Comparison of ENCODE assay signal across 8 cellular contexts in the genomic region with DNA sequence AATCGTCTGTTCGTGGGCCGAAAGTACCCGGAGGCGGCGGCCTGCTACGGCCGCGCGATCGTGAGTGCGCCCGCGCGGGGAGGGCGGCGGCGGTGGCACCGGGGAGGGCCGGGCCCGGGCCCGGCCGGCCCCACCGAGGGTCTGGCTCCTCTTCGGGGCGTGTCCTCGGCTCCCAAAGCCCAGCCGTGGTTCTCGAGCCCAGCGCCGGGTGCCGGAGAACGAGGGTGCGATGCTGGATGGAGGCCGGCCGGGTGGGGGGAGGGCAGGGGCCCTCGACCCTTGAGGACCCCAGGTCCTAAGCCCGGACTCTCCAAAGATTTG. TPM values are rescaled to one million over a fixed set of nuclear protein-coding genes. Genes with fewer than 3 reads are reported as not detected.
A peak's percentile ranks its signal among the peaks of the same experiment; 100 is the strongest.
DNase-seq lines count a peak whose midpoint lies in the region; ATAC-seq and TF ChIP-seq lines count a peak whose summit lies in the region.

No MANE protein-coding gene starts in this region.

- DNase-seq in dorsolateral prefrontal cortex (no peak), nephron progenitor cell (no peak), NCI-H2107 treated with DMSO at 0.1 percent for 48 hours (lab: John Stamatoyannopoulos, UW; ENCODE audit: unreplicated experiment) (no peak), NCI-H2227 treated with DMSO at 0.1 percent for 48 hours (lab: John Stamatoyannopoulos, UW) (no peak)

- peaks cover under 1 to 11% (median 2%) of the 10 kb centered on the region in 11 experiments; a peak in 20 of 22 replicates for H3K27me3 ChIP-seq in BLaER1 treated with 17β-estradiol and CSF1 and Interleukin-3, amounts not matched to agents 10 nM and 100 nM
- H3K27me3 ChIP-seq in KMS-11 (ENCODE audit: insufficient read depth, low read depth): no peaks in the 10 kb centered on the region
- no peaks in the 10 kb centered on the region for H3K27me3 ChIP-seq in dorsolateral prefrontal cortex

- H4K20me1 ChIP-seq in BLaER1 treated with 17β-estradiol and CSF1 and Interleukin-3, amounts not matched to agents 10 nM and 100 nM: peaks cover 26 to 78% (median 56%) of the 10 kb centered on the region in 11 experiments; a peak in 21 of 22 replicates
- no peaks in the 10 kb centered on the region for H4K20me1 ChIP-seq in KMS-11 (ENCODE audit: insufficient read depth)

- peaks cover 23 to 34% (median 27%) of the 10 kb centered on the region in 11 experiments for H3K36me3 ChIP-seq in BLaER1 treated with 17β-estradiol and CSF1 and Interleukin-3, amounts not matched to agents 10 nM and 100 nM
- H3K36me3 ChIP-seq in KMS-11 (ENCODE audit: insufficient read depth): no peaks in the 10 kb centered on the region; the same call in 1 of the 2 replicates

- H2AFZ ChIP-seq in KMS-11 (ENCODE audit: low read depth): peak overlapping the region; percentile 69

- peak overlapping the region; percentile 95 to 99 (median 99) for H3K4me2 ChIP-seq in BLaER1 treated with 17β-estradiol and CSF1 and Interleukin-3, amounts not matched to agents 10 nM and 100 nM
- H3K4me2 ChIP-seq in KMS-11: peak overlapping the region; percentile 91

- peaks cover 35% of the 10 kb centered on the region for H3K4me1 Mint-ChIP-seq in nephron progenitor cell

- H3K9ac ChIP-seq in BLaER1 treated with 17β-estradiol and CSF1 and Interleukin-3, amounts not matched to agents 10 nM and 100 nM: peak overlapping the region; percentile 87 to 96 (median 91)
- H3K9ac ChIP-seq in KMS-11: peak overlapping the region; percentile 55; the same call in 1 of the 2 replicates

- H3K79me2 ChIP-seq in KMS-11 (ENCODE audit: insufficient read depth, low read depth): peaks cover 18% of the 10 kb centered on the region

- peak overlapping the region; percentile 86 for H3K4me3 Mint-ChIP-seq in nephron progenitor cell

- H3K27ac ChIP-seq in BLaER1 treated with 17β-estradiol and CSF1 and Interleukin-3, amounts not matched to agents 10 nM and 100 nM: peak overlapping the region; percentile 69 to 91 (median 82)
- peak overlapping the region; percentile 44; the same call in 1 of the 2 replicates for H3K27ac ChIP-seq in KMS-11
- H3K27ac ChIP-seq in dorsolateral prefrontal cortex: peak overlapping the region in 54 of 59 donors; percentile 15 to 99 (median 96)

- intact Hi-C loops in dorsolateral prefrontal cortex (cut with DNase I): loop anchor here (10.0 kb wide), 2 partner anchors 624 to 744 kb away; a partner anchor contains a TSS

- H3K27me3 Mint-ChIP-seq in nephron progenitor cell (ENCODE audit: low read depth, poor library complexity): peaks cover 10% of the 10 kb centered on the region

- H3K9me3 Mint-ChIP-seq in nephron progenitor cell: no peaks in the 10 kb centered on the region

- no peak overlapping the region for H3K27ac Mint-ChIP-seq in nephron progenitor cell

- H3K4me1 ChIP-seq in BLaER1 treated with 17β-estradiol and CSF1 and Interleukin-3, amounts not matched to agents 10 nM and 100 nM: peaks cover 42 to 53% (median 50%) of the 10 kb centered on the region in 10 experiments
- H3K4me1 ChIP-seq in KMS-11 (ENCODE audit: low read depth, poor library complexity, severe bottlenecking): no peaks in the 10 kb centered on the region

- ATAC-seq in GM18520 (IDR thresholded peaks at IDR 0.05; ENCODE audit: unreplicated experiment) (no peak), HG02981 (IDR thresholded peaks at IDR 0.05; ENCODE audit: unreplicated experiment) (no peak)

- no peaks in the 10 kb centered on the region for H3K9me3 ChIP-seq in BLaER1 treated with 17β-estradiol and CSF1 and Interleukin-3, amounts not matched to agents 10 nM and 100 nM (replicated peaks in 1 of 11)

- H3K36me3 Mint-ChIP-seq in nephron progenitor cell (ENCODE audit: low read depth): peaks cover 10% of the 10 kb centered on the region

- H3K4me3 ChIP-seq in BLaER1 treated with 17β-estradiol and CSF1 and Interleukin-3, amounts not matched to agents 10 nM and 100 nM: peak overlapping the region; percentile 75 to 98 (median 90)
- no peak overlapping the region for H3K4me3 ChIP-seq in KMS-11 (IDR thresholded peaks at IDR 0.05; ENCODE audit: insufficient read depth, low read depth, low read length)
- H3K4me3 ChIP-seq in dorsolateral prefrontal cortex: peak overlapping the region; percentile 55 to 95 (median 79)

- no peak for TF ChIP-seq CTCF in KMS-11 (conservative IDR thresholded peaks at IDR 0.05; ENCODE audit: low read depth, low read length)
- no peak for TF ChIP-seq CTCF in dorsolateral prefrontal cortex (IDR thresholded peaks at IDR 0.05 in 54 of 56, conservative IDR thresholded peaks at IDR 0.05 in 2 of 56; ENCODE audit: low read depth in 1 of 56, partially characterized antibody in 56 of 56)
- TF ChIP-seq CTCF in nephron progenitor cell (IDR thresholded peaks at IDR 0.05): no peak

RNA-seq across cellular contexts. Expression of a gene that starts 0.4 kb away (rescaled TPM):
- total RNA-seq in dorsolateral prefrontal cortex: 100 to 1,000 TPM in 119 of 120 experiments, 10 to 100 TPM in 1; 99.4 to 191 (median 150) TPM

RNA-seq across cellular contexts. Expression of a gene that starts 3.5 kb away (rescaled TPM):
- total RNA-seq in dorsolateral prefrontal cortex: 10 to 100 TPM; 19.0 to 50.5 (median 30.3) TPM

RNA-seq across cellular contexts. Expression of a gene that starts 5.1 kb away (rescaled TPM):
- 10 to 100 TPM; 10.3 to 39.1 (median 26.5) TPM for total RNA-seq in dorsolateral prefrontal cortex

RNA-seq across cellular contexts. Expression of a gene that starts 9.6 kb away (rescaled TPM):
- total RNA-seq in dorsolateral prefrontal cortex: 10 to 100 TPM; 12.4 to 22.0 (median 17.5) TPM

RNA-seq across cellular contexts. Expression of a gene that starts 12.7 kb away (rescaled TPM):
- 100 to 1,000 TPM in 63 of 120 experiments, 10 to 100 TPM in 57; 69.8 to 145 (median 101) TPM for total RNA-seq in dorsolateral prefrontal cortex

Comparison
In these comparisons a context has a peak if more than half of its experiments do, and no peak if none do; other contexts are left out.
1. H3K27ac ChIP-seq: peak in every context shown above with its lines; median percentile 96 in dorsolateral prefrontal cortex; 82 in BLaER1 treated with 17β-estradiol and CSF1 and Interleukin-3, amounts not matched to agents 10 nM and 100 nM; 44 in KMS-11.